19 cellular contexts compared by ENCODE assay signal in the genomic region with DNA sequence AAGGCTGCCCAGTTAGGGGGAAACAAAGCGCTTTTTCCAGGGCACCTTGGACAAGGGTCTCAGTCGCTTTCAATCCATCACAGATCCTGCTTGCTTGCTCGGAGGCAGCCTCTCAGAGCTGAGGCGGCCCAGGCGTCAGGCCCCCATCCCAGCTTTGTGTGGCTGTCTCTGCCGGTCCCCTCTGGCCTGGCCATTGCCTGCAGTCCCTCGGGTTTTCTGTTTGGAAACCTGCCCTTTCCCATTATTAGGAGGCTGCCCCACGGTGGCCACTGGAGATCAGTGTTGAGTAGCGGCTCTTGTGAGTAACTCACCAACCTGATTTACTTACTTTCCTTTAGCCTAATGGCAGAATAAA.
"Had no signal": no experiment of that assay in that cellular context is flagged by ENCODE, and none has a peak within 500 bp of the region (broad histone marks: within the 10 kb centered on the region; RNA-seq: fewer than 3 reads in every experiment).

No MANE protein-coding gene starts in this region.

- H3K4me3 ChIP-seq: adrenal gland, hepatocyte, sigmoid colon, thoracic aorta had no signal

- DNase-seq: activated CD4-positive, alpha-beta T cell treated with anti-CD3 and anti-CD28 coated beads, Interleukin-2, amount 10 ng/mL, durations not matched to agents 24 days and 14 days; activated CD8-positive, alpha-beta memory T cell treated with anti-CD3 and anti-CD28 coated beads, Interleukin-2, amount 50 U/mL, for 48 hours; activated CD8-positive, alpha-beta T cell treated with anti-CD3 and anti-CD28 coated beads for 36 hours; activated gamma-delta T cell treated with Interleukin-2 at 50 U/mL for 16 hours; activated T-cell treated with anti-CD3 and anti-CD28 coated beads, Interleukin-2, amount 50 U/mL, for 48 hours; dermis blood vessel endothelial cell; effector memory CD4-positive, alpha-beta T cell; left colon; sigmoid colon; stimulated activated CD4-positive, alpha-beta T cell treated with anti-CD3 and anti-CD28 coated beads, Interleukin-4, amount 100 ng/mL, for 4 hours; T-cell; T1000 had no signal

- H3K9me3 ChIP-seq: adrenal gland, sigmoid colon, thoracic aorta had no signal

- H3K27me3 ChIP-seq: adrenal gland, hepatocyte, sigmoid colon had no signal

- H3K27ac Mint-ChIP-seq: activated CD4-positive, alpha-beta T cell treated with anti-CD3 and anti-CD28 coated beads, Interleukin-2, amount 10 ng/mL, durations not matched to agents 24 days and 14 days; activated CD8-positive, alpha-beta T cell treated with anti-CD3 and anti-CD28 coated beads for 36 hours; activated naive CD4-positive, alpha-beta T cell treated with anti-CD3 and anti-CD28 coated beads, Interleukin-2, amount 50 U/mL, for 72 hours; stimulated activated memory B cell treated with anti-CD40 and anti-IgM and Interleukin-4, amounts not matched to agents 10 μg/mL and 1 μg/mL and 100 μg/mL, for 72 hours; T-cell had no signal

- H3K9ac ChIP-seq: parathyroid adenoma had no signal

- H3K4me1 ChIP-seq: adrenal gland, parathyroid adenoma, sigmoid colon had no signal

- H2AFZ ChIP-seq: hepatocyte, parathyroid adenoma had no signal

- H3K79me2 ChIP-seq: hepatocyte, parathyroid adenoma had no signal

- ATAC-seq: activated CD8-positive, alpha-beta T cell treated with anti-CD3 and anti-CD28 coated beads for 36 hours; activated naive CD4-positive, alpha-beta T cell treated with anti-CD3 and anti-CD28 coated beads, Interleukin-2, amount 50 U/mL, for 72 hours; left colon; SK-N-SH treated with all-trans-retinoic acid at 6 μM for 48 hours; T-cell had no signal

- H3K4me3 Mint-ChIP-seq: activated CD4-positive, alpha-beta T cell treated with anti-CD3 and anti-CD28 coated beads, Interleukin-2, amount 10 ng/mL, durations not matched to agents 24 days and 14 days; activated CD8-positive, alpha-beta T cell treated with anti-CD3 and anti-CD28 coated beads for 36 hours; stimulated activated memory B cell treated with anti-CD40 and anti-IgM and Interleukin-4, amounts not matched to agents 10 μg/mL and 1 μg/mL and 100 μg/mL, for 72 hours; T-cell had no signal

- H3K36me3 ChIP-seq: adrenal gland, sigmoid colon, thoracic aorta had no signal

- H3K27ac ChIP-seq: adrenal gland, hepatocyte, parathyroid adenoma, sigmoid colon, thoracic aorta had no signal

- H3K36me3 Mint-ChIP-seq: activated naive CD4-positive, alpha-beta T cell treated with anti-CD3 and anti-CD28 coated beads, Interleukin-2, amount 50 U/mL, for 72 hours; stimulated activated memory B cell treated with anti-CD40 and anti-IgM and Interleukin-4, amounts not matched to agents 10 μg/mL and 1 μg/mL and 100 μg/mL, for 72 hours; T-cell had no signal

- H3K4me2 ChIP-seq: hepatocyte had no signal

- H3K27me3 Mint-ChIP-seq: activated CD4-positive, alpha-beta T cell treated with anti-CD3 and anti-CD28 coated beads, Interleukin-2, amount 10 ng/mL, durations not matched to agents 24 days and 14 days; activated CD8-positive, alpha-beta T cell treated with anti-CD3 and anti-CD28 coated beads for 36 hours; stimulated activated memory B cell treated with anti-CD40 and anti-IgM and Interleukin-4, amounts not matched to agents 10 μg/mL and 1 μg/mL and 100 μg/mL, for 72 hours had no signal

- H3K4me1 Mint-ChIP-seq: activated CD4-positive, alpha-beta T cell treated with anti-CD3 and anti-CD28 coated beads, Interleukin-2, amount 10 ng/mL, durations not matched to agents 24 days and 14 days; stimulated activated memory B cell treated with anti-CD40 and anti-IgM and Interleukin-4, amounts not matched to agents 10 μg/mL and 1 μg/mL and 100 μg/mL, for 72 hours; T-cell had no signal

- H3K9me3 Mint-ChIP-seq: activated CD4-positive, alpha-beta T cell treated with anti-CD3 and anti-CD28 coated beads, Interleukin-2, amount 10 ng/mL, durations not matched to agents 24 days and 14 days; stimulated activated memory B cell treated with anti-CD40 and anti-IgM and Interleukin-4, amounts not matched to agents 10 μg/mL and 1 μg/mL and 100 μg/mL, for 72 hours had no signal
